Comparison of ENCODE assay signal across 20 cellular contexts in genomic region chr7:116573541-116573940, GRCh38. TPM values are rescaled to one million over a fixed set of nuclear protein-coding genes. Genes with fewer than 3 reads are reported as not detected.
A peak's percentile ranks its signal among the peaks of the same experiment; 100 is the strongest.
DNase-seq lines count a peak whose midpoint lies in the region; ATAC-seq, FAIRE-seq and TF ChIP-seq lines count a peak whose summit lies in the region.
"Had no signal": no experiment of that assay in that cellular context is flagged by ENCODE, and none has a peak within 500 bp of the region (broad histone marks: within the 10 kb centered on the region; RNA-seq: fewer than 3 reads in every experiment).

No MANE protein-coding gene starts in this region.

- no peak overlapping the region for H4K91ac ChIP-seq in mesenchymal stem cell (ENCODE audit: low read length)

- H2BK12ac ChIP-seq in mesenchymal stem cell (ENCODE audit: low read length in 2 of 2) = peak overlapping the region in 1 of 2 experiments; percentile 63

- H3K14ac ChIP-seq in mesenchymal stem cell (ENCODE audit: low read length in 2 of 2) = no peak overlapping the region

- no peak overlapping the region for H3K23ac ChIP-seq in mesenchymal stem cell (ENCODE audit: low read length in 2 of 2)

- H4K8ac ChIP-seq in mesenchymal stem cell (ENCODE audit: low read length) = no peak overlapping the region

- no peak for FAIRE-seq in A549 (lab: Jason Lieb, UNC)

- intact Hi-C loops in ascending aorta (cut with DNase I) = no loop called here

- no peak for TF ChIP-seq EP300 in A549 (IDR thresholded peaks at IDR 0.05)

- no peak overlapping the region for H3K4me3 ChIP-seq in A549
- no peak overlapping the region for H3K4me3 ChIP-seq in DOHH2 (ENCODE audit: low read length)
- H3K4me3 ChIP-seq in mesenchymal stem cell (ENCODE audit: insufficient read depth in 1 of 2, low read depth in 1 of 2, low read length in 2 of 2) = no peak overlapping the region
- no peak overlapping the region for H3K4me3 ChIP-seq in ascending aorta
- H3K4me3 ChIP-seq: neural progenitor cell, upper lobe of right lung had no signal

- H3K79me1 ChIP-seq in mesenchymal stem cell (replicated peaks; ENCODE audit: low read length, poor library complexity, severe bottlenecking) = no peaks in the 10 kb centered on the region

- H2BK120ac ChIP-seq in mesenchymal stem cell (ENCODE audit: low read depth, low read length) = no peak overlapping the region

- H3K9ac ChIP-seq in mesenchymal stem cell (ENCODE audit: low read length) = peak overlapping the region; percentile 47
- H3K9ac ChIP-seq: neural progenitor cell had no signal

- DNase-seq in A549 (ENCODE audit: low read depth in 1 of 2, low spot score in 1 of 2) = no peak
- DNase-seq in OCI-M1 (lab: John Stamatoyannopoulos, UW) = peak; percentile 7
- DNase-seq in mesenchymal stem cell = no peak
- no peak for DNase-seq in NCI-H526 (lab: John Stamatoyannopoulos, UW)
- DNase-seq in hepatic stellate cell (ENCODE audit: low spot score) = no peak
- DNase-seq in ascending aorta (ENCODE audit: low spot score in 2 of 2) = no peak
- DNase-seq: activated CD4-positive, alpha-beta T cell treated with anti-CD3 and anti-CD28 coated beads, Interleukin-2, amount 50 U/mL, for 4 hours; activated naive CD4-positive, alpha-beta T cell treated with anti-CD3 and anti-CD28 coated beads for 36 hours; activated T-cell treated with anti-CD3 and anti-CD28 coated beads, Interleukin-2, amount 50 U/mL, for 1 hour; aorta; Karpas-422; NCI-H1436 treated with DMSO at 0.1 percent for 48 hours; NCI-H774; stimulated activated naive CD4-positive, alpha-beta T cell treated with Interleukin-2 at 50 U/mL for 16 hours; T-helper 1 cell; upper lobe of right lung had no signal

- ATAC-seq in A549 (no peak), HG02642 (IDR thresholded peaks at IDR 0.05; ENCODE audit: poor library complexity, unreplicated experiment) (no peak)

- peak overlapping the region in 1 of 2 experiments; percentile 37 for H3K4ac ChIP-seq in mesenchymal stem cell (ENCODE audit: low read depth in 1 of 2, low read length in 2 of 2)

- CTCF ChIA-PET in A549 (lab: Yijun Ruan, JAX) = interaction anchor here (1.2 to 3.0 kb wide), 4 partner anchors 8 to 31 kb away, joined by 3 to 9 read pairs (median 4); no protein-coding TSS in a partner anchor

- H3K4me1 ChIP-seq in A549 = peaks cover 87% of the 10 kb centered on the region
- H3K4me1 ChIP-seq in DOHH2 (ENCODE audit: control insufficient read depth, low read length) = peaks cover 10% of the 10 kb centered on the region
- peaks cover 5% of the 10 kb centered on the region for H3K4me1 ChIP-seq in mesenchymal stem cell (ENCODE audit: control insufficient read depth, insufficient read depth, low read depth, low read length)
- peaks cover 10 to 38% of the 10 kb centered on the region in 2 donors for H3K4me1 ChIP-seq in ascending aorta
- H3K4me1 ChIP-seq: neural progenitor cell had no signal

- no peak overlapping the region for H2BK5ac ChIP-seq in mesenchymal stem cell (ENCODE audit: low read depth, low read length, poor library complexity, severe bottlenecking)

- H3K27me3 ChIP-seq in DOHH2 (ENCODE audit: control insufficient read depth, low read length) = 0 out of 2 replicates have a peak, but pooled peaks cover 3% of the 10 kb centered on the region
- H3K27me3 ChIP-seq in mesenchymal stem cell (ENCODE audit: control insufficient read depth in 1 of 2, insufficient read depth in 1 of 2, low read length in 2 of 2) = no peaks in the 10 kb centered on the region
- no peaks in the 10 kb centered on the region for H3K27me3 ChIP-seq in ascending aorta
- H3K27me3 ChIP-seq: neural progenitor cell, upper lobe of right lung had no signal

- TF ChIP-seq POLR2A in A549 (IDR thresholded peaks at IDR 0.05; ENCODE audit: low read length) = no peak

- H4K20me1 ChIP-seq in DOHH2 (ENCODE audit: control insufficient read depth, insufficient read depth, low read depth, low read length) = no peaks in the 10 kb centered on the region

- POLR2A ChIA-PET in A549 (lab: Yijun Ruan, JAX) = no interaction called here

- H3K36me3 ChIP-seq in DOHH2 (ENCODE audit: control insufficient read depth, low read length) (no peaks in the 10 kb centered on the region), mesenchymal stem cell (ENCODE audit: control insufficient read depth in 1 of 2, insufficient read depth in 2 of 2, low read depth in 1 of 2, low read length in 2 of 2) (no peaks in the 10 kb centered on the region), ascending aorta (no peaks in the 10 kb centered on the region)
- H3K36me3 ChIP-seq: neural progenitor cell, upper lobe of right lung had no signal

- H2AK5ac ChIP-seq in mesenchymal stem cell (ENCODE audit: low read length, severe bottlenecking) = no peak overlapping the region

- H3K9me3 ChIP-seq in A549 (no peaks in the 10 kb centered on the region), DOHH2 (ENCODE audit: control insufficient read depth, insufficient read depth, low read length) (no peaks in the 10 kb centered on the region), mesenchymal stem cell (ENCODE audit: control insufficient read depth, low read length) (peaks cover under 1% of the 10 kb centered on the region), ascending aorta (no peaks in the 10 kb centered on the region)
- H3K9me3 ChIP-seq: upper lobe of right lung had no signal

- peak overlapping the region; percentile 76 to 85; a peak in 5 of 6 replicates for H3K27ac ChIP-seq in A549
- no peak overlapping the region for H3K27ac ChIP-seq in DOHH2 (ENCODE audit: low read depth, low read length)
- H3K27ac ChIP-seq in mesenchymal stem cell (ENCODE audit: low read length, poor library complexity, severe bottlenecking) = no peak overlapping the region
- H3K27ac ChIP-seq in ascending aorta = no peak overlapping the region
- H3K27ac ChIP-seq: neural progenitor cell, RWPE1, upper lobe of right lung had no signal

- no peak overlapping the region for H3K18ac ChIP-seq in mesenchymal stem cell (ENCODE audit: low read depth in 1 of 2, low read length in 2 of 2)

- H3K4me2 ChIP-seq in A549 (peak overlapping the region; percentile 36), DOHH2 (ENCODE audit: low read length) (peak overlapping the region; percentile 39), mesenchymal stem cell (ENCODE audit: low read length, poor library complexity, severe bottlenecking) (no peak overlapping the region)
- H3K4me2 ChIP-seq: neural progenitor cell had no signal

- TF ChIP-seq RAD21 in A549 (conservative IDR thresholded peaks at IDR 0.05 in 1 of 2, IDR thresholded peaks at IDR 0.05 in 1 of 2) = no peak

- H2AFZ ChIP-seq in mesenchymal stem cell (ENCODE audit: low read depth, low read length) = no peak overlapping the region
- H2AFZ ChIP-seq: neural progenitor cell had no signal

- H3K79me2 ChIP-seq in DOHH2 (ENCODE audit: control insufficient read depth, low read length) = no peaks in the 10 kb centered on the region

- no peak overlapping the region for H2BK15ac ChIP-seq in mesenchymal stem cell (ENCODE audit: low read depth, poor library complexity, severe bottlenecking)

- no peaks in the 10 kb centered on the region for H3K9me2 ChIP-seq in DOHH2 (replicated peaks; ENCODE audit: control insufficient read depth, low read length)

- no peaks in the 10 kb centered on the region for H3F3A ChIP-seq in DOHH2 (ENCODE audit: control insufficient read depth, insufficient read depth)

- TF ChIP-seq CTCF in A549 (IDR thresholded peaks at IDR 0.05) (no peak), DOHH2 (IDR thresholded peaks at IDR 0.05; ENCODE audit: low read depth, low read length, poor library complexity, severe bottlenecking) (no peak), ascending aorta (IDR thresholded peaks at IDR 0.05) (no peak)

TF ChIP-seq in A549, 52 proteins besides CTCF, POLR2A, EP300 and RAD21:
- TF ChIP-seq KDM1A (IDR thresholded peaks at IDR 0.05; ENCODE audit: low read depth) (0 out of 2 replicates have a peak, but pooled peaks have one; percentile 20), HOXA7 (CRISPR knock-in tag; IDR thresholded peaks at IDR 0.05) (no peak)

RNA-seq across cellular contexts. Expression of gene CAV1, which starts 48.7 kb away (rescaled TPM):
- 365 and 529 TPM in 2 replicates for polyA plus RNA-seq in A549 (2011; rRNA removed)
- polyA plus RNA-seq in A549 (2012; cell fraction: cytosol; rRNA removed) = 589 and 611 TPM in 2 replicates
- 290 and 502 TPM in 2 replicates for polyA plus RNA-seq in A549 (2012; cell fraction: nucleus; rRNA removed)
- polyA plus RNA-seq in A549 (2017; fragmentation: RNase III; extraction: RNeasy Plus Mini Kit Qiagen cat#74134 plus additional on column Dnase treatment) = 493 to 547 TPM (median 530 TPM) in 3 replicates
- 537 and 542 TPM in 2 replicates for polyA minus RNA-seq in A549 (2011; rRNA and poly(A)+ RNA removed)
- 281 TPM for polyA plus RNA-seq in mesenchymal stem cell (2013, experiment 1 of 2)
- polyA plus RNA-seq in mesenchymal stem cell (2013, experiment 2 of 2) = 300 TPM
- total RNA-seq in ascending aorta = 156 TPM

Comparison
In these comparisons a context has a peak if more than half of its experiments do, and no peak if none do; other contexts are left out.
1. H3K27ac ChIP-seq: peak in A549 (2 of 2); none in DOHH2 (single experiment), mesenchymal stem cell (single experiment) and ascending aorta (0 of 2).